Comparison of ENCODE assay signal across 9 cellular contexts in the genomic region with DNA sequence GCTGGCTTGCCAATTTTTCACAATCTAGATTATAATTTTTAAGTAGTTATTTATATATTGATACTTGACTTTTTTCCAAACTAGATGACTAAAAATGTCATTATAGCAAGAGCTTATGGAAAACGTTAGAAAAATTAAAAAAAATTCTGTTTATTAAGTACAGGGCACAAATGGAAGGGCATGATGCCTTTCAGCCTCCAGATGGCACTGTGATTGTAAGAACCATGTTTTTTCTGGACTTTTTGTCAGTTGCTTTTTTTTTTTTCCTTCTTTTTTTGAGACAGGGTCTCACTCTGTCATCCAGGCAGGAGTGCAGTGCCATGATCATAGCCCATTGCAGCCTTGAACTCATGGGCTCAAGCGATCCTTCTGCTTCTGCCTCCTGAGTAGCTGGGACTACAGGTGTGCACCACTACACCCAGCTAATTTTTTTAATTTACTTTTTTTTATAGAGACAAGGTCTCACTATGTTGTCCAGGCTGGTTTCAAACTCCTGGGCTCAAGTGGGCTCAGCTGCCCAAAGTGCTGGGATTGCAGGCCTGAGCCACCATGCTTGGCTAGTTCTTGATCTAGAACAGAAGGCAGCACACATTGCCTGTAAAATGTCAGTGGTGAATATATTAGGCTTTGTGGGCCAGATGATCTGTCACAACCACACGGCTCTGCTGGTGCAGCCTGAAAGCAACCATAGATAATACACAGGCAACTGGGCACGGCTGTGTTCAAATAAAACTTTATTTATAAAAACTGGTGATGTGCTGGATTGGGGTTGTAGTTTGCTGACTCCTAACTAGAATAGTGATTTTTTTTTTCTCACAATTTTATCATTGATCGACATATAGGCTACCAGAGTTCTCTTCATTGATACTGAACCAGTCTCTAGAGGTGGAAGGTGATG. TPM values are rescaled to one million over a fixed set of nuclear protein-coding genes. Genes with fewer than 3 reads are reported as not detected.
DNase-seq lines count a peak whose midpoint lies in the region; ATAC-seq and TF ChIP-seq lines count a peak whose summit lies in the region.
"Had no signal": no experiment of that assay in that cellular context is flagged by ENCODE, and none has a peak within 500 bp of the region (broad histone marks: within the 10 kb centered on the region; RNA-seq: fewer than 3 reads in every experiment).

No MANE protein-coding gene starts in this region.

- no peaks in the 10 kb centered on the region for H3K9me3 Mint-ChIP-seq in MCF 10A (ENCODE audit: unreplicated experiment)

- no peaks in the 10 kb centered on the region; the same call in 1 of the 2 replicates for H3K36me3 ChIP-seq in BJ (ENCODE audit: control insufficient read depth, insufficient read depth, low read length)

- DNase-seq in BJ (ENCODE audit: low read depth) (no peak), MCF 10A (ENCODE audit: unreplicated experiment) (peak; percentile 4), lung microvascular endothelial cell (ENCODE audit: low read depth in 2 of 2) (peak; percentile 66 to 76), NCI-H748 (lab: John Stamatoyannopoulos, UW; ENCODE audit: unreplicated experiment) (no peak), LoVo (ENCODE audit: low spot score) (no peak)
- DNase-seq in Jurkat, Clone E6-1 (ENCODE audit: low read depth, low spot score), result peak; percentile 20

- H3K4me1 Mint-ChIP-seq in MCF 10A (ENCODE audit: insufficient read depth, unreplicated experiment), result no peaks in the 10 kb centered on the region

- no peak overlapping the region for H3K27ac Mint-ChIP-seq in MCF 10A (ENCODE audit: low read depth, unreplicated experiment)

- CTCF ChIA-PET in BJ (lab: Yijun Ruan, JAX), result interaction anchor here (0.6 to 2.5 kb wide), 19 partner anchors 12 to 1021 kb away, joined by 3 to 10 read pairs (median 5); a partner anchor contains a TSS
- CTCF ChIA-PET in MCF 10A (lab: Yijun Ruan, JAX), result interaction anchor here (0.6 to 5.4 kb wide), 26 partner anchors 9 to 1958 kb away, joined by 3 to 60 read pairs (median 4); no protein-coding TSS in a partner anchor

- no peaks in the 10 kb centered on the region for H3K27me3 Mint-ChIP-seq in MCF 10A (ENCODE audit: insufficient read depth, unreplicated experiment)

- peaks cover 6% of the 10 kb centered on the region for H3K36me3 Mint-ChIP-seq in MCF 10A (ENCODE audit: insufficient read depth, unreplicated experiment)

- no TSS peak for BruUV-seq in MCF 10A (replicated peaks; lab: Mats Ljungman, UMichigan)

- intact Hi-C loops in MCF 10A (cut with micrococcal nuclease), result loop anchor here (1.0 kb wide), 1 partner anchor 96 kb away; no protein-coding TSS in a partner anchor

- POLR2A ChIA-PET in BJ (lab: Charles Lee), result no interaction called here
- POLR2A ChIA-PET in MCF 10A (lab: Yijun Ruan, JAX), result interaction anchor here (0.7 to 1.1 kb wide), 4 partner anchors 45 to 95 kb away, joined by 3 to 10 read pairs (median 6); a partner anchor contains a TSS

- H3K4me3 ChIP-seq in BJ (ENCODE audit: low read depth, low read length), result no peak overlapping the region
- H3K4me3 ChIP-seq in Jurkat, Clone E6-1 (ENCODE audit: low read length), result no peak overlapping the region

- no peak overlapping the region for H3K4me3 Mint-ChIP-seq in MCF 10A (ENCODE audit: unreplicated experiment)

- ATAC-seq in HG03521 (IDR thresholded peaks at IDR 0.05; ENCODE audit: unreplicated experiment) (no peak), HG03565 (IDR thresholded peaks at IDR 0.05; ENCODE audit: unreplicated experiment) (no peak)

- no peaks in the 10 kb centered on the region for H3K27me3 ChIP-seq in BJ (ENCODE audit: control insufficient read depth, insufficient read depth, low read length)
- H3K27me3 ChIP-seq: neutrophil had no signal

- TF ChIP-seq CTCF in BJ (IDR thresholded peaks at IDR 0.05; ENCODE audit: insufficient read depth, low read depth, low read length), result peak; percentile 57
- TF ChIP-seq CTCF in MCF 10A (IDR thresholded peaks at IDR 0.05; ENCODE audit: unreplicated experiment), result peak; percentile 48

RNA-seq across cellular contexts. Expression of a gene that starts 27.4 kb away (rescaled TPM):
- polyA plus RNA-seq in BJ (2011; rRNA removed), result not detected in 2 replicates
- not detected in 2 replicates for polyA minus RNA-seq in BJ (2011; rRNA and poly(A)+ RNA removed)
- not detected for polyA plus RNA-seq in Jurkat, Clone E6-1 (2012; ENCODE audit: insufficient read depth, insufficient read length)
- total RNA-seq in MCF 10A (2022) (not detected in 2 replicates), lung microvascular endothelial cell (not detected in 2 replicates)

RNA-seq across cellular contexts. Expression of a gene that starts 45.4 kb away (rescaled TPM):
- 2.3 and 3.3 TPM in 2 replicates for polyA plus RNA-seq in BJ (2011; rRNA removed)
- 1.5 and 2.0 TPM in 2 replicates for polyA minus RNA-seq in BJ (2011; rRNA and poly(A)+ RNA removed)
- polyA plus RNA-seq in Jurkat, Clone E6-1 (2012; ENCODE audit: insufficient read depth, insufficient read length), result 47.1 TPM
- 3.5 and 6.0 TPM in 2 replicates for total RNA-seq in MCF 10A (2022)
- total RNA-seq in lung microvascular endothelial cell, result 2.4 and 5.0 TPM in 2 replicates

Comparison
In these comparisons a context has a peak if more than half of its experiments do, and no peak if none do; other contexts are left out.
1. DNase-seq: peak in Jurkat, Clone E6-1 (single experiment), MCF 10A (single experiment) and lung microvascular endothelial cell (2 of 2); none in BJ (single experiment), NCI-H748 (single experiment) and LoVo (single experiment).